In the genomic region with DNA sequence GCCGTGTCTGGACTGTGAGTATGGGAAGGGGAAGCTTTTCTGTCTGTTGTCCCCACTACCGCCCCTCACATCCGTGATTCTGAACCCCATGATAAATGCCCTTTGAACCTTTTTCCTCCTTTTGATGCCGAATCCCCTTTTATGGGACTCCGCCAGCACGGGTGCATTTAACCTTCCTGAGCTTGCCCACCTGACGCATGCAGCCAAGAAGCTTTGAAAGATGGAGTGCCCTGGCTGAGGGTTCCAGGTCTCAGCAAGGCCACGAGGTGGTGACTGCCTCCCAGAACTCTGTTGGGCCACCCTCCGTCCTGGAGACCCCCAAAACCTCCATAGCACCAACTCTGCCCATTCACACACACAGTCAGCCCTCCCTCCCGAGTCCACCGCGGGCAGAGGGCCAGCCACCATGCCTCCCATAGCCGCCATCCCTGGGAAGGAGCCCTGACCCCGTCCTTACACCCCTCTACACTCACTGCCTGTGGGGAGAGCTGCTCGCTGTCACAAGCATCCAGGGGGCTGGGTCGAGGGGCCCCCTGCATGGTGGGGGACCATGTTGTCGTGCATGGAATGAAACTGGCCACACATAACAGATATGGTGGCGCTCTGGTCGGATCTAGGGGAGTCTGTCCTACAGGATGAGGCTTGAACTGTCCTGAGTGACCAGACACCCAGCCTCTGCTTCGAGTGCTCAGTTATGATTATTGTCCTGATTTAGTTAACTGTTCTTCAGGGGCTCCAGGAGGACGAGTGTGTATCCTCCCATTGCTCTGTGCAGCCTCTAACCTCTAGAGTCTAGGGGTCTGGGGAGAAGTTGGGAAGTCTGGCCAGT, we compare ENCODE assay signal across 8 cellular contexts. TPM values are rescaled to one million over a fixed set of nuclear protein-coding genes. Genes with fewer than 3 reads are reported as not detected.
DNase-seq lines count a peak whose midpoint lies in the region; ATAC-seq, FAIRE-seq and TF ChIP-seq lines count a peak whose summit lies in the region.

No MANE protein-coding gene starts in this region.

- H3K4me1 ChIP-seq in heart left ventricle (peaks cover 4 to 62% (median 29%) of the 10 kb centered on the region in 12 donors), K562 (replicated peaks in 1 of 2; ENCODE audit: control insufficient read depth in 2 of 2, insufficient read depth in 2 of 2, low read length in 2 of 2) (peaks cover 32 to 37% of the 10 kb centered on the region in 2 experiments), mesendoderm (ENCODE audit: control insufficient read depth, low read depth, low read length) (peaks cover 2% of the 10 kb centered on the region), aorta (ENCODE audit: control insufficient read depth in 1 of 2, insufficient read depth in 2 of 2, low read length in 2 of 2) (peaks cover 2 to 6% of the 10 kb centered on the region in 2 donors)

- no peak overlapping the region for H2AK5ac ChIP-seq in mesendoderm (ENCODE audit: low read length)

- H2BK5ac ChIP-seq in mesendoderm (ENCODE audit: low read length): no peak overlapping the region

- no peaks in the 10 kb centered on the region for H3K27me3 ChIP-seq in heart left ventricle
- H3K27me3 ChIP-seq in K562 (ENCODE audit: control insufficient read depth in 2 of 2, insufficient read depth in 2 of 2, low read length in 2 of 2): no peaks in the 10 kb centered on the region; a peak in 1 of 5 replicates
- no peaks in the 10 kb centered on the region for H3K27me3 ChIP-seq in mesendoderm (ENCODE audit: insufficient read depth, low read length, poor library complexity)
- H3K27me3 ChIP-seq in aorta (ENCODE audit: control insufficient read depth in 1 of 2, insufficient read depth in 2 of 2, low read length in 1 of 2): no peaks in the 10 kb centered on the region

- H3K27ac ChIP-seq in heart left ventricle (peak overlapping the region in 11 of 12 donors; percentile 88 to 99 (median 94)), K562 (ENCODE audit: extremely low read depth, low read depth, low read length) (peak overlapping the region; percentile 88), mesendoderm (ENCODE audit: low read depth, low read length) (no peak overlapping the region), aorta (ENCODE audit: low read depth in 1 of 2, low read length in 2 of 2) (peak overlapping the region in 1 of 2 donors; percentile 38)

- TF ChIP-seq POLR2A in heart left ventricle (IDR thresholded peaks at IDR 0.05): no peak
- TF ChIP-seq POLR2A in K562 (conservative IDR thresholded peaks at IDR 0.05): no peak

- H3K9me1 ChIP-seq in K562 (ENCODE audit: control insufficient read depth, insufficient read depth, low read length): no peaks in the 10 kb centered on the region

- ATAC-seq in heart left ventricle (no peak), Right ventricle myocardium inferior (no peak), K562 (peak; percentile 61), aorta (ENCODE audit: low FRiP score) (peak; percentile 2), GM21723 (IDR thresholded peaks at IDR 0.05; ENCODE audit: unreplicated experiment) (no peak)

- TF ChIP-seq RAD21 in K562 (CRISPR knock-in tag; conservative IDR thresholded peaks at IDR 0.05 in 1 of 2, IDR thresholded peaks at IDR 0.05 in 1 of 2): no peak

- H3K4me3 ChIP-seq in heart left ventricle: peak overlapping the region; percentile 65 to 99 (median 87)
- H3K4me3 ChIP-seq in K562: peak overlapping the region; percentile 58
- no peak overlapping the region for H3K4me3 ChIP-seq in mesendoderm (ENCODE audit: low read length)
- H3K4me3 ChIP-seq in aorta (ENCODE audit: low read length in 2 of 2): peak overlapping the region; percentile 54 to 92

- H3K23ac ChIP-seq in mesendoderm (ENCODE audit: low read length): no peak overlapping the region

- no peak overlapping the region for H2BK120ac ChIP-seq in mesendoderm (ENCODE audit: low read depth, low read length)

- no peak overlapping the region for H4K5ac ChIP-seq in mesendoderm (ENCODE audit: low read length)

- H3K36me3 ChIP-seq in heart left ventricle (peaks cover 0 to 6% (median 0%) of the 10 kb centered on the region in 9 donors), K562 (ENCODE audit: control insufficient read depth, insufficient read depth, low read length) (peaks cover 44% of the 10 kb centered on the region), mesendoderm (ENCODE audit: control insufficient read depth, insufficient read depth, low read length) (no peaks in the 10 kb centered on the region), aorta (ENCODE audit: control insufficient read depth in 1 of 2, insufficient read depth in 2 of 2, low read length in 1 of 2) (no peaks in the 10 kb centered on the region)

- in situ Hi-C loops in K562 (cut with MboI): no loop called here

- H2BK15ac ChIP-seq in mesendoderm (replicated peaks; ENCODE audit: low read depth): no peak overlapping the region

- no peaks in the 10 kb centered on the region for H3K79me1 ChIP-seq in mesendoderm (ENCODE audit: low read length)

- TF ChIP-seq CTCF in heart left ventricle (IDR thresholded peaks at IDR 0.05) (no peak), K562 (IDR thresholded peaks at IDR 0.05 in 2 of 3, conservative IDR thresholded peaks at IDR 0.05 in 1 of 3; ENCODE audit: insufficient read depth in 2 of 3, low read depth in 1 of 3, low read length in 3 of 3) (peak in 2 of 3 experiments; percentile 4 to 13; a peak in 5 of 6 replicates)

- CTCF ChIA-PET in K562 (lab: Yijun Ruan, JAX; ENCODE audit: low intra/inter-chr PET ratio): interaction anchor here (0.6 kb wide), 2 partner anchors 26 to 723 kb away, joined by 3 to 4 read pairs; no protein-coding TSS in a partner anchor

- TF ChIP-seq EP300 in K562 (IDR thresholded peaks at IDR 0.05; ENCODE audit: low read length): no peak

- no peak overlapping the region for H3K4ac ChIP-seq in mesendoderm (ENCODE audit: low read depth, low read length)

- POLR2A ChIA-PET in K562 (lab: Yijun Ruan, JAX): interaction anchor here (0.6 to 4.6 kb wide), 33 partner anchors 8 to 1674 kb away, joined by 3 to 48 read pairs (median 3); a partner anchor contains a TSS

- intact Hi-C loops in heart left ventricle (cut with DNase I): loop anchor here in 1 of 10 donors (5.0 kb wide), 1 partner anchor 88 kb away; a partner anchor contains a TSS
- intact Hi-C loops in Right ventricle myocardium inferior (cut with DNase I): no loop called here
- intact Hi-C loops in K562 (cut with micrococcal nuclease): no loop called here
- intact Hi-C loops in aorta (cut with DNase I): no loop called here

- 74 to 81% (median 77%) methylated on average over 18 to 21 of the region's 21 CpGs for WGBS in heart left ventricle, 4 donors
- 23% methylated on average over 21 of the region's 21 CpGs for WGBS in K562 (ENCODE audit: insufficient coverage, low coverage, missing lambda C conversion rate)
- no CpG with 5 or more reads among the region's 21 CpGs for WGBS in mesendoderm (ENCODE audit: extremely low coverage, insufficient coverage, low lambda C conversion rate)
- WGBS in aorta, 2 donors: 58 to 59% methylated on average over 21 of the region's 21 CpGs

- peak in 1 of 5 donors; percentile 33 for DNase-seq in heart left ventricle
- DNase-seq in Right ventricle myocardium inferior (ENCODE audit: missing footprints): no peak
- peak in 3 of 4 experiments; percentile 78 to 84 (median 80) for DNase-seq in K562 (ENCODE audit: extremely low read depth in 1 of 4, low spot score in 3 of 4)
- no peak for DNase-seq in mesendoderm
- peak; percentile 49 to 78 for DNase-seq in aorta
- DNase-seq in SHP77 treated with DMSO at 0.1 percent for 48 hours (lab: John Stamatoyannopoulos, UW): no peak
- DNase-seq in CD1c-positive myeloid dendritic cell (ENCODE audit: extremely low spot score): no peak

- TSS peak; percentile 37 for BruUV-seq in K562 (replicated peaks; lab: Mats Ljungman, UMichigan)

- no peaks in the 10 kb centered on the region for H4K20me1 ChIP-seq in K562 (replicated peaks; ENCODE audit: control insufficient read depth, insufficient read depth, low read length)

- peak overlapping the region; percentile 94 to 97 for H3K9ac ChIP-seq in K562 (ENCODE audit: insufficient read depth in 1 of 2, low read depth in 2 of 2, low read length in 2 of 2)
- H3K9ac ChIP-seq in mesendoderm (ENCODE audit: low read length): no peak overlapping the region

- no peak overlapping the region for H4K8ac ChIP-seq in mesendoderm (ENCODE audit: low read depth, low read length)

- H3K79me2 ChIP-seq in K562 (ENCODE audit: control insufficient read depth, insufficient read depth, low read length) (peaks cover 54% of the 10 kb centered on the region), mesendoderm (ENCODE audit: control insufficient read depth, insufficient read depth, low read length) (no peaks in the 10 kb centered on the region)

- H2AFZ ChIP-seq in K562 (ENCODE audit: low read depth, low read length): peak overlapping the region; percentile 98

- FAIRE-seq in K562 (lab: Jason Lieb, UNC): peak; percentile 70

- H3K18ac ChIP-seq in mesendoderm (ENCODE audit: low read length): no peak overlapping the region

- H3K4me2 ChIP-seq in K562 (ENCODE audit: insufficient read depth, low read length): peak overlapping the region; percentile 96
- no peak overlapping the region for H3K4me2 ChIP-seq in mesendoderm (ENCODE audit: low read length)

- H3K56ac ChIP-seq in mesendoderm (ENCODE audit: low read length): peak overlapping the region; percentile 17

- H3K9me3 ChIP-seq in heart left ventricle (peaks cover 0 to 1% (median 0%) of the 10 kb centered on the region in 12 donors), K562 (replicated peaks; ENCODE audit: control insufficient read depth, insufficient read depth, low read depth, low read length) (peaks cover 13% of the 10 kb centered on the region), aorta (ENCODE audit: control insufficient read depth, low read length) (no peaks in the 10 kb centered on the region)

RNA-seq across cellular contexts. Expression of a gene that starts 0.8 kb away (rescaled TPM):
- total RNA-seq in heart left ventricle: 100 to 1,000 TPM in 8 of 9 donors, 10 to 100 TPM in 1; 69.7 to 195 (median 119) TPM
- polyA plus RNA-seq in heart left ventricle: 100 to 1,000 TPM in 1 of 2 donors, 10 to 100 TPM in 1; 84.7 to 249 TPM
- total RNA-seq in Right ventricle myocardium inferior: 104 TPM
- total RNA-seq in K562 (2011; cell fraction: chromatin; rRNA removed; ENCODE audit: low replicate concordance): 125 and 360 TPM in 2 replicates
- 500 and 649 TPM in 2 replicates for total RNA-seq in K562 (2011; cell fraction: nucleolus; rRNA removed)
- total RNA-seq in K562 (2011; cell fraction: nucleoplasm; rRNA removed): 301 and 358 TPM in 2 replicates
- 334 and 497 TPM in 2 replicates for total RNA-seq in K562 (2014; rRNA removed)
- 29.4 and 46.3 TPM in 2 replicates for total RNA-seq in K562 (2014; rRNA removed; fragmentation: Illumina TruSeq; extraction: Trizol)
- 155 and 156 TPM in 2 replicates for total RNA-seq in K562 (2015; rRNA removed; fragmentation: Illumina TruSeq; extraction: Trizol)
- 348 and 351 TPM in 2 replicates for total RNA-seq in K562 (2021)
- polyA plus RNA-seq in K562 (2011; rRNA removed): 185 and 498 TPM in 2 replicates
- 652 and 657 TPM in 2 replicates for polyA plus RNA-seq in K562 (2011; cell fraction: cytosol; rRNA removed)
- 321 and 432 TPM in 2 replicates for polyA plus RNA-seq in K562 (2011; cell fraction: nucleus; rRNA removed)
- polyA plus RNA-seq in K562 (2012): 279 and 699 TPM in 2 replicates
- 108 and 305 TPM in 2 replicates for polyA plus RNA-seq in K562 (2014; fragmentation: Illumina TruSeq; extraction: Trizol)
- polyA plus RNA-seq in K562 (2014; fragmentation: Nextera tagmentation; extraction: Ambion mirVana): 10 to 100 TPM; 12.5 to 39.6 TPM
- polyA plus RNA-seq in K562 (2014; rRNA removed): 263 and 317 TPM in 2 replicates
- polyA minus RNA-seq in K562 (2011; rRNA and poly(A)+ RNA removed): 92.9 and 123 TPM in 2 replicates
- polyA minus RNA-seq in K562 (2011; cell fraction: cytosol; rRNA and poly(A)+ RNA removed): 148 and 344 TPM in 2 replicates
- 63.8 and 154 TPM in 2 replicates for polyA minus RNA-seq in K562 (2011; cell fraction: nucleus; rRNA and poly(A)+ RNA removed)
- 11.0 TPM for polyA plus RNA-seq in mesendoderm (2013, experiment 1 of 2)
- polyA plus RNA-seq in mesendoderm (2013, experiment 2 of 2): 10.7 TPM
- 100 to 1,000 TPM; 101 to 111 TPM for total RNA-seq in aorta
- polyA plus RNA-seq in aorta: 100 to 1,000 TPM in 1 of 2 donors, 10 to 100 TPM in 1; 96.7 to 176 TPM

RNA-seq across cellular contexts. Expression of a gene that starts 0.9 kb away (rescaled TPM):
- 10 to 100 TPM; 23.5 to 42.5 (median 33.5) TPM for total RNA-seq in heart left ventricle
- polyA plus RNA-seq in heart left ventricle: 10 to 100 TPM; 23.4 to 60.2 TPM
- total RNA-seq in Right ventricle myocardium inferior: 40.9 TPM
- total RNA-seq in K562 (2011; cell fraction: chromatin; rRNA removed; ENCODE audit: low replicate concordance): 156 and 367 TPM in 2 replicates
- total RNA-seq in K562 (2011; cell fraction: nucleolus; rRNA removed): 176 and 216 TPM in 2 replicates
- 160 and 165 TPM in 2 replicates for total RNA-seq in K562 (2011; cell fraction: nucleoplasm; rRNA removed)
- 49.4 and 60.7 TPM in 2 replicates for total RNA-seq in K562 (2014; rRNA removed)
- 25.1 and 32.6 TPM in 2 replicates for total RNA-seq in K562 (2014; rRNA removed; fragmentation: Illumina TruSeq; extraction: Trizol)
- total RNA-seq in K562 (2015; rRNA removed; fragmentation: Illumina TruSeq; extraction: Trizol): 45.9 and 50.4 TPM in 2 replicates
- total RNA-seq in K562 (2021): 78.2 and 80.2 TPM in 2 replicates
- 50.2 and 93.6 TPM in 2 replicates for polyA plus RNA-seq in K562 (2011; rRNA removed)
- polyA plus RNA-seq in K562 (2011; cell fraction: cytosol; rRNA removed): 84.2 and 98.0 TPM in 2 replicates
- 148 and 181 TPM in 2 replicates for polyA plus RNA-seq in K562 (2011; cell fraction: nucleus; rRNA removed)
- polyA plus RNA-seq in K562 (2012): 83.1 and 83.5 TPM in 2 replicates
- 45.0 and 66.1 TPM in 2 replicates for polyA plus RNA-seq in K562 (2014; fragmentation: Illumina TruSeq; extraction: Trizol)
- 1 to 10 TPM; 3.3 to 4.4 TPM for polyA plus RNA-seq in K562 (2014; fragmentation: Nextera tagmentation; extraction: Ambion mirVana)
- 52.5 and 57.0 TPM in 2 replicates for polyA plus RNA-seq in K562 (2014; rRNA removed)
- polyA minus RNA-seq in K562 (2011; rRNA and poly(A)+ RNA removed): 44.4 and 47.5 TPM in 2 replicates
- polyA minus RNA-seq in K562 (2011; cell fraction: cytosol; rRNA and poly(A)+ RNA removed): 55.3 and 75.6 TPM in 2 replicates
- polyA minus RNA-seq in K562 (2011; cell fraction: nucleus; rRNA and poly(A)+ RNA removed): 57.4 and 103 TPM in 2 replicates
- polyA plus RNA-seq in mesendoderm (2013, experiment 1 of 2): 20.1 TPM
- 22.6 TPM for polyA plus RNA-seq in mesendoderm (2013, experiment 2 of 2)
- 10 to 100 TPM; 21.0 to 29.5 TPM for total RNA-seq in aorta
- polyA plus RNA-seq in aorta: 10 to 100 TPM; 13.3 to 59.0 TPM

Comparison
In these comparisons a context has a peak if more than half of its experiments do, and no peak if none do; other contexts are left out.
1. ATAC-seq: peak in K562 (single experiment) and aorta (single experiment); none in heart left ventricle (0 of 4), Right ventricle myocardium inferior (single experiment) and GM21723 (single experiment).
2. DNase-seq: peak in K562 (3 of 4) and aorta (2 of 2); none in Right ventricle myocardium inferior (single experiment), mesendoderm (single experiment), SHP77 treated with DMSO at 0.1 percent for 48 hours (single experiment) and CD1c-positive myeloid dendritic cell (single experiment).
3. CTCF ChIP-seq: peak in K562 (2 of 3); none in heart left ventricle (0 of 12).